ENCODE assay signal across 8 cellular contexts in the genomic region with DNA sequence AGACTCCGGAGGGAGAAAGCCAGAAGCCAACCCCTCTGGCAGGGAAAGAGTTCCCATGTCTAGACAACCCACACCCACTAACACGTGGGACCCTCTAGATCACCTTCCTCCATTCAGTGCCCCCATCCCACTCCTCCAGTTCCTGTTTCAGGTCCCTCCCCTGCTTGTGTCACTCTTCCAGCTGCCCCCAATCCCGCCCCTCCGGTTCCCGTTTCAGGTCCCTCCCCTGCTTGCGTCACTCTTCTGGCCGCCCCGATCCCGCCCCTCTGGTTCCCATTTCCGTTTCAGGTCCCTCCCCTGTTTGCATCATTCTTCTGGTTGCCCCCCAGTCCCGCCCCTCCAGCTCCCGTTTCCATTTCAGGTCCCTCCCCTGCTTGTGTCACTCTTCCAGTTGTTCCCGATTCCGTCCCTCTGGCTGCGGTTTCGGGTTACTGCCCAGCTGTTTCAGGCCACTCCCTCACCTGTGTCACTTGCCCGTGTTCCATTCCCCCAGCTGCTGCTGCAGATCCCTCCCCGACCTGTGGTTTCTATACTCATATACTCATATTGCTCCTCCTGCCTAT.
DNase-seq lines count a peak whose midpoint lies in the region; ATAC-seq and TF ChIP-seq lines count a peak whose summit lies in the region.

No MANE protein-coding gene starts in this region.

- ATAC-seq in GM19468 (IDR thresholded peaks at IDR 0.05; ENCODE audit: extremely low read depth, unreplicated experiment), result peak; percentile 75
- ATAC-seq in activated T-helper 17 cell treated with anti-CD3 and anti-CD28 coated beads, Interleukin-2, amount 50 U/mL, for 72 hours (replicated peaks), result peak; percentile 83
- ATAC-seq in naive thymus-derived CD8-positive, alpha-beta T cell, result peak; percentile 89 to 91
- ATAC-seq in stimulated activated memory B cell treated with anti-CD40 and anti-IgM and Interleukin-4, amounts not matched to agents 10 μg/mL and 1 μg/mL and 100 μg/mL, for 72 hours, result peak; percentile 96

- H2AFZ ChIP-seq in OCI-LY7 (ENCODE audit: low read length) (peak overlapping the region; percentile 82; the same call in 1 of the 2 replicates), fibroblast of lung (ENCODE audit: low read length) (peak overlapping the region; percentile 74)

- 6% methylated on average over 18 of the region's 18 CpGs for WGBS in HUES64

- H3K9ac ChIP-seq in HUES64 (ENCODE audit: low read depth, low read length) (peak overlapping the region; percentile 39), fibroblast of lung (ENCODE audit: insufficient read depth, low read length) (no peak overlapping the region)

- peak overlapping the region; percentile 69 for H3K4me2 ChIP-seq in OCI-LY7 (ENCODE audit: low read length)
- H3K4me2 ChIP-seq in fibroblast of lung (ENCODE audit: extremely low read depth, insufficient read depth, low read length), result peak overlapping the region; percentile 59

- H3K27me3 ChIP-seq in BE2C (peaks cover 9% of the 10 kb centered on the region; the same call in 1 of the 2 replicates), HUES64 (ENCODE audit: insufficient read depth, low read length) (no peaks in the 10 kb centered on the region), fibroblast of lung (ENCODE audit: control insufficient read depth, insufficient read depth, low read length) (no peaks in the 10 kb centered on the region)

- peaks cover 4% of the 10 kb centered on the region for H3K27me3 Mint-ChIP-seq in activated T-helper 17 cell treated with anti-CD3 and anti-CD28 coated beads, Interleukin-2, amount 50 U/mL, for 72 hours
- H3K27me3 Mint-ChIP-seq in naive thymus-derived CD8-positive, alpha-beta T cell, result peaks cover 0 to 11% (median 7%) of the 10 kb centered on the region in 5 donors
- no peaks in the 10 kb centered on the region for H3K27me3 Mint-ChIP-seq in stimulated activated memory B cell treated with anti-CD40 and anti-IgM and Interleukin-4, amounts not matched to agents 10 μg/mL and 1 μg/mL and 100 μg/mL, for 72 hours

- no peaks in the 10 kb centered on the region for H3K79me2 ChIP-seq in OCI-LY7 (ENCODE audit: insufficient read depth, low read depth, low read length)
- no peaks in the 10 kb centered on the region for H3K79me2 ChIP-seq in fibroblast of lung (ENCODE audit: control insufficient read depth, insufficient read depth, low read length)

- no peaks in the 10 kb centered on the region for H3K9me3 Mint-ChIP-seq in activated T-helper 17 cell treated with anti-CD3 and anti-CD28 coated beads, Interleukin-2, amount 50 U/mL, for 72 hours
- no peaks in the 10 kb centered on the region for H3K9me3 Mint-ChIP-seq in naive thymus-derived CD8-positive, alpha-beta T cell
- H3K9me3 Mint-ChIP-seq in stimulated activated memory B cell treated with anti-CD40 and anti-IgM and Interleukin-4, amounts not matched to agents 10 μg/mL and 1 μg/mL and 100 μg/mL, for 72 hours, result no peaks in the 10 kb centered on the region

- peaks cover 12% of the 10 kb centered on the region for H3K4me1 Mint-ChIP-seq in activated T-helper 17 cell treated with anti-CD3 and anti-CD28 coated beads, Interleukin-2, amount 50 U/mL, for 72 hours
- peaks cover 6 to 11% (median 9%) of the 10 kb centered on the region in 4 donors for H3K4me1 Mint-ChIP-seq in naive thymus-derived CD8-positive, alpha-beta T cell
- H3K4me1 Mint-ChIP-seq in stimulated activated memory B cell treated with anti-CD40 and anti-IgM and Interleukin-4, amounts not matched to agents 10 μg/mL and 1 μg/mL and 100 μg/mL, for 72 hours, result peaks cover 18% of the 10 kb centered on the region

- H3K36me3 ChIP-seq in BE2C, result no peaks in the 10 kb centered on the region
- H3K36me3 ChIP-seq in HUES64 (ENCODE audit: insufficient read depth, low read length), result no peaks in the 10 kb centered on the region
- no peaks in the 10 kb centered on the region for H3K36me3 ChIP-seq in OCI-LY7 (ENCODE audit: insufficient read depth, low read length)
- H3K36me3 ChIP-seq in fibroblast of lung (ENCODE audit: control insufficient read depth, insufficient read depth, low read length), result no peaks in the 10 kb centered on the region

- peak overlapping the region; percentile 82 for H3K27ac ChIP-seq in HUES64 (ENCODE audit: low read depth, low read length)
- H3K27ac ChIP-seq in OCI-LY7 (ENCODE audit: low read depth, low read length, poor library complexity, severe bottlenecking), result no peak overlapping the region
- no peak overlapping the region for H3K27ac ChIP-seq in fibroblast of lung (ENCODE audit: insufficient read depth, low read length)

- no peaks in the 10 kb centered on the region for H3K36me3 Mint-ChIP-seq in activated T-helper 17 cell treated with anti-CD3 and anti-CD28 coated beads, Interleukin-2, amount 50 U/mL, for 72 hours (ENCODE audit: low read depth)
- H3K36me3 Mint-ChIP-seq in naive thymus-derived CD8-positive, alpha-beta T cell, result peaks cover 0 to 5% (median 0%) of the 10 kb centered on the region in 3 donors
- H3K36me3 Mint-ChIP-seq in stimulated activated memory B cell treated with anti-CD40 and anti-IgM and Interleukin-4, amounts not matched to agents 10 μg/mL and 1 μg/mL and 100 μg/mL, for 72 hours, result no peaks in the 10 kb centered on the region

- CTCF ChIA-PET in OCI-LY7 (lab: Charles Lee; ENCODE audit: unreplicated experiment), result no interaction called here

- H4K20me1 ChIP-seq in OCI-LY7 (ENCODE audit: insufficient read depth, low read length) (no peaks in the 10 kb centered on the region), fibroblast of lung (ENCODE audit: control insufficient read depth, extremely low read depth, insufficient read depth, low read length) (no peaks in the 10 kb centered on the region)

- peak overlapping the region; percentile 75 for H3K27ac Mint-ChIP-seq in activated T-helper 17 cell treated with anti-CD3 and anti-CD28 coated beads, Interleukin-2, amount 50 U/mL, for 72 hours
- peak overlapping the region; percentile 74 to 97 (median 92) for H3K27ac Mint-ChIP-seq in naive thymus-derived CD8-positive, alpha-beta T cell
- H3K27ac Mint-ChIP-seq in stimulated activated memory B cell treated with anti-CD40 and anti-IgM and Interleukin-4, amounts not matched to agents 10 μg/mL and 1 μg/mL and 100 μg/mL, for 72 hours, result peak overlapping the region; percentile 82

- H3K9me2 ChIP-seq in OCI-LY7 (ENCODE audit: insufficient read depth, low read length), result no peaks in the 10 kb centered on the region

- intact Hi-C loops in OCI-LY7 (cut with micrococcal nuclease; ENCODE audit: unreplicated experiment), result no loop called here

- DNase-seq in BE2C (peak; percentile 92), OCI-LY7 (ENCODE audit: low spot score) (peak; percentile 72), fibroblast of lung (ENCODE audit: low read depth in 2 of 2) (peak; percentile 88 to 90)
- DNase-seq in naive thymus-derived CD8-positive, alpha-beta T cell, result peak; percentile 35 to 83 (median 54)

- peak overlapping the region; percentile 66 for H3K4me3 ChIP-seq in BE2C (ENCODE audit: low read depth, low read length)
- peak overlapping the region; percentile 44 for H3K4me3 ChIP-seq in HUES64 (ENCODE audit: low read length)
- H3K4me3 ChIP-seq in OCI-LY7 (ENCODE audit: low read depth, low read length, poor library complexity, severe bottlenecking), result peak overlapping the region; percentile 54
- peak overlapping the region; percentile 26 to 82 (median 50) for H3K4me3 ChIP-seq in fibroblast of lung (replicated peaks in 1 of 4; ENCODE audit: control extremely low read depth in 1 of 4, insufficient read depth in 1 of 4, low read depth in 3 of 4, low read length in 4 of 4)

- no TSS peak for BruUV-seq in OCI-LY7 (replicated peaks; lab: Mats Ljungman, UMichigan)

- TF ChIP-seq CTCF in BE2C (IDR thresholded peaks at IDR 0.05; ENCODE audit: low read depth, low read length) (peak; percentile 33), OCI-LY7 (conservative IDR thresholded peaks at IDR 0.05; ENCODE audit: low read length) (no peak), fibroblast of lung (conservative IDR thresholded peaks at IDR 0.05 in 1 of 2, IDR thresholded peaks at IDR 0.05 in 1 of 2; ENCODE audit: low read depth in 1 of 2, low read length in 2 of 2) (no peak)

- peak overlapping the region; percentile 71 for H3K4me3 Mint-ChIP-seq in activated T-helper 17 cell treated with anti-CD3 and anti-CD28 coated beads, Interleukin-2, amount 50 U/mL, for 72 hours
- H3K4me3 Mint-ChIP-seq in naive thymus-derived CD8-positive, alpha-beta T cell, result peak overlapping the region; percentile 86 to 99 (median 94)
- H3K4me3 Mint-ChIP-seq in stimulated activated memory B cell treated with anti-CD40 and anti-IgM and Interleukin-4, amounts not matched to agents 10 μg/mL and 1 μg/mL and 100 μg/mL, for 72 hours, result peak overlapping the region; percentile 89

- no peaks in the 10 kb centered on the region for H3K9me3 ChIP-seq in BE2C
- H3K9me3 ChIP-seq in HUES64 (ENCODE audit: insufficient read depth, low read depth, low read length), result no peaks in the 10 kb centered on the region
- H3K9me3 ChIP-seq in OCI-LY7 (ENCODE audit: low read length), result no peaks in the 10 kb centered on the region
- H3K9me3 ChIP-seq in fibroblast of lung (ENCODE audit: control insufficient read depth, insufficient read depth, low read depth, low read length), result no peaks in the 10 kb centered on the region

- POLR2A ChIA-PET in OCI-LY7 (lab: Charles Lee), result interaction anchor here (0.7 to 1.0 kb wide), 3 partner anchors 16 to 278 kb away, joined by 3 to 4 read pairs (median 3); no protein-coding TSS in a partner anchor
- POLR2A ChIA-PET in naive thymus-derived CD8-positive, alpha-beta T cell (lab: Charles Lee), result interaction anchor here (1.0 to 1.4 kb wide), 2 partner anchors 11 to 678 kb away, joined by 3 to 5 read pairs; partner anchors contain the start of gene KDM4C

- H3K4me1 ChIP-seq in BE2C (no peaks in the 10 kb centered on the region), HUES64 (ENCODE audit: insufficient read depth, low read length) (peaks cover 27% of the 10 kb centered on the region), OCI-LY7 (ENCODE audit: insufficient read depth, low read length, poor library complexity, severe bottlenecking) (peaks cover 5% of the 10 kb centered on the region), fibroblast of lung (ENCODE audit: control insufficient read depth, extremely low read depth, insufficient read depth, low read length) (no peaks in the 10 kb centered on the region)
